10 cellular contexts compared by ENCODE assay signal in genomic region chr5:91059409-91059808, GRCh38.
DNase-seq lines count a peak whose midpoint lies in the region; ATAC-seq, FAIRE-seq and TF ChIP-seq lines count a peak whose summit lies in the region.
"Had no signal": no experiment of that assay in that cellular context is flagged by ENCODE, and none has a peak within 500 bp of the region (broad histone marks: within the 10 kb centered on the region; RNA-seq: fewer than 3 reads in every experiment).

No MANE protein-coding gene starts in this region.

- no peaks in the 10 kb centered on the region for H3K4me1 ChIP-seq in MM.1S (ENCODE audit: low read length)

- DNase-seq in Daoy (ENCODE audit: low read depth) (peak; percentile 18), MM.1S (peak; percentile 10), frontal cortex (ENCODE audit: low spot score in 2 of 2) (no peak), C1 segment of cervical spinal cord (lab: John Stamatoyannopoulos, UW) (no peak), NCI-H748 treated with DMSO at 0.1 percent for 48 hours (lab: John Stamatoyannopoulos, UW) (no peak), left cardiac atrium (no peak)
- DNase-seq: activated T-cell treated with anti-CD3 and anti-CD28 coated beads, Interleukin-2, amount 50 U/mL, for 24 hours had no signal

- no peak for FAIRE-seq in frontal cortex (lab: Jason Lieb, UNC)

- ATAC-seq in GM19328 (IDR thresholded peaks at IDR 0.05; ENCODE audit: unreplicated experiment): peak; percentile 62
- ATAC-seq in HG02852 (IDR thresholded peaks at IDR 0.05; ENCODE audit: unreplicated experiment): peak; percentile 88
- ATAC-seq in left cardiac atrium: no peak

- no peaks in the 10 kb centered on the region for H3K9me3 ChIP-seq in MM.1S (replicated peaks; ENCODE audit: insufficient read depth, low read length)
- H3K9me3 ChIP-seq: neutrophil had no signal

- no peaks in the 10 kb centered on the region for H3K27me3 ChIP-seq in MM.1S (replicated peaks; ENCODE audit: insufficient read depth, low read length)

- no peak overlapping the region for H3K4me3 ChIP-seq in MM.1S (ENCODE audit: low read length)

- H3K4me2 ChIP-seq in MM.1S (ENCODE audit: low read depth, low read length): no peak overlapping the region

- no peak overlapping the region for H2AFZ ChIP-seq in MM.1S (ENCODE audit: low read length)

- no peak for TF ChIP-seq CTCF in MM.1S (IDR thresholded peaks at IDR 0.05; ENCODE audit: low read length)

- no peaks in the 10 kb centered on the region for H3K36me3 ChIP-seq in MM.1S (replicated peaks; ENCODE audit: insufficient read depth, low read length)
- H3K36me3 ChIP-seq: neutrophil had no signal

- H3K27ac ChIP-seq in MM.1S (ENCODE audit: low read length): no peak overlapping the region
- H3K27ac ChIP-seq: neutrophil had no signal

- H3K79me2 ChIP-seq in MM.1S (ENCODE audit: low read length): no peaks in the 10 kb centered on the region

- H4K20me1 ChIP-seq in MM.1S (ENCODE audit: insufficient read depth, low read length): no peaks in the 10 kb centered on the region

- no peaks in the 10 kb centered on the region for H3F3A ChIP-seq in MM.1S (ENCODE audit: insufficient read depth, low read length)

- H3K9me2 ChIP-seq in MM.1S (replicated peaks; ENCODE audit: insufficient read depth, low read length): no peaks in the 10 kb centered on the region

- H3K9ac ChIP-seq in MM.1S (ENCODE audit: low read length): no peak overlapping the region

- intact Hi-C loops in left cardiac atrium (cut with DNase I): no loop called here

Comparison
In these comparisons a context has a peak if more than half of its experiments do, and no peak if none do; other contexts are left out.
1. DNase-seq: peak in Daoy (single experiment) and MM.1S (single experiment); none in frontal cortex (0 of 2), C1 segment of cervical spinal cord (0 of 14), NCI-H748 treated with DMSO at 0.1 percent for 48 hours (single experiment) and left cardiac atrium (single experiment).
2. ATAC-seq: peak in GM19328 (single experiment) and HG02852 (single experiment); none in left cardiac atrium (0 of 2).